ENCODE assay signal across 25 cellular contexts in genomic region chr13:112254061-112254818, GRCh38.
A peak's percentile ranks its signal among the peaks of the same experiment; 100 is the strongest.
DNase-seq lines count a peak whose midpoint lies in the region; ATAC-seq, FAIRE-seq and TF ChIP-seq lines count a peak whose summit lies in the region.
"Had no signal": no experiment of that assay in that cellular context is flagged by ENCODE, and none has a peak within 500 bp of the region (broad histone marks: within the 10 kb centered on the region; RNA-seq: fewer than 3 reads in every experiment).

No MANE protein-coding gene starts in this region.

- no peak overlapping the region for H4K91ac ChIP-seq in H1 (replicated peaks; ENCODE audit: insufficient read length, low read length)

- H3K27ac ChIP-seq in H1 (ENCODE audit: low read depth, low read length) (no peak overlapping the region), vagina (no peak overlapping the region)
- H3K27ac ChIP-seq: BLaER1, RWPE1 had no signal

- no peak overlapping the region for H4K8ac ChIP-seq in H1 (ENCODE audit: extremely low read depth, insufficient read depth, low read length)

- no peak for TF ChIP-seq RAD21 in H1 (IDR thresholded peaks at IDR 0.05 in 1 of 2, conservative IDR thresholded peaks at IDR 0.05 in 1 of 2; ENCODE audit: low read depth in 2 of 2, low read length in 2 of 2)

- H3K27me3 ChIP-seq in H1 (replicated peaks in 1 of 4; ENCODE audit: control insufficient read depth in 3 of 4, extremely low read depth in 1 of 4, insufficient read depth in 3 of 4, low read length in 3 of 4) = no peaks in the 10 kb centered on the region
- H3K27me3 ChIP-seq in vagina = no peaks in the 10 kb centered on the region
- H3K27me3 ChIP-seq: BLaER1 had no signal

- H3K23ac ChIP-seq in H1 (ENCODE audit: insufficient read length) = no peak overlapping the region

- H3K18ac ChIP-seq in H1 (ENCODE audit: extremely low read depth, low read length) = no peak overlapping the region

- CTCF ChIA-PET in H1 (lab: Charles Lee; ENCODE audit: partially characterized antibody) = interaction anchor here (1.1 to 1.6 kb wide), 3 partner anchors 73 to 425 kb away, joined by 3 to 5 read pairs (median 3); no protein-coding TSS in a partner anchor

- no peak overlapping the region for H2AK5ac ChIP-seq in H1 (ENCODE audit: low read depth, low read length)

- H3K4ac ChIP-seq in H1 (replicated peaks; ENCODE audit: insufficient read length, low read depth, low read length) = no peak overlapping the region

- no peaks in the 10 kb centered on the region for H3K4me1 ChIP-seq in H1 (replicated peaks in 1 of 4; ENCODE audit: control insufficient read depth in 3 of 4, insufficient read depth in 4 of 4, low read length in 3 of 4)
- no peaks in the 10 kb centered on the region for H3K4me1 ChIP-seq in vagina
- H3K4me1 ChIP-seq: BLaER1 had no signal

- no peaks in the 10 kb centered on the region for H3K9me3 ChIP-seq in H1 (ENCODE audit: insufficient read depth in 2 of 2, low read depth in 1 of 2, low read length in 1 of 2)
- H3K9me3 ChIP-seq in vagina = no peaks in the 10 kb centered on the region
- H3K9me3 ChIP-seq: BLaER1 had no signal

- H3K9me3 Mint-ChIP-seq in activated naive CD8-positive, alpha-beta T cell treated with anti-CD3 and anti-CD28 coated beads for 36 hours = no peaks in the 10 kb centered on the region
- H3K9me3 Mint-ChIP-seq in activated naive CD8-positive, alpha-beta T cell treated with anti-CD3 and anti-CD28 coated beads, Interleukin-2, amount 50 U/mL, for 24 hours = no peaks in the 10 kb centered on the region

- H3K36me3 ChIP-seq in H1 (ENCODE audit: control insufficient read depth in 2 of 4, insufficient read depth in 4 of 4, low read length in 3 of 4) (no peaks in the 10 kb centered on the region), vagina (no peaks in the 10 kb centered on the region)
- H3K36me3 ChIP-seq: BLaER1 had no signal

- H3K4me3 ChIP-seq in H1 (ENCODE audit: extremely low read depth in 1 of 4, insufficient read depth in 2 of 4, low read depth in 3 of 4, low read length in 4 of 4) = no peak overlapping the region
- H3K4me3 ChIP-seq in vagina = no peak overlapping the region
- H3K4me3 ChIP-seq: BLaER1 had no signal

- no peaks in the 10 kb centered on the region for H3K4me1 Mint-ChIP-seq in activated naive CD8-positive, alpha-beta T cell treated with anti-CD3 and anti-CD28 coated beads for 36 hours
- no peaks in the 10 kb centered on the region for H3K4me1 Mint-ChIP-seq in activated naive CD8-positive, alpha-beta T cell treated with anti-CD3 and anti-CD28 coated beads, Interleukin-2, amount 50 U/mL, for 24 hours
- H3K4me1 Mint-ChIP-seq: CD4-positive, CD25-positive, alpha-beta regulatory T cell had no signal

- no peaks in the 10 kb centered on the region for H3K79me1 ChIP-seq in H1 (ENCODE audit: low read depth, low read length)

- H3K27ac Mint-ChIP-seq in activated naive CD8-positive, alpha-beta T cell treated with anti-CD3 and anti-CD28 coated beads for 36 hours = no peak overlapping the region
- no peak overlapping the region for H3K27ac Mint-ChIP-seq in activated naive CD8-positive, alpha-beta T cell treated with anti-CD3 and anti-CD28 coated beads, Interleukin-2, amount 50 U/mL, for 24 hours
- H3K27ac Mint-ChIP-seq: CD4-positive, CD25-positive, alpha-beta regulatory T cell had no signal

- H3K14ac ChIP-seq in H1 (ENCODE audit: insufficient read length) = no peak overlapping the region

- FAIRE-seq in H1 (lab: Jason Lieb, UNC) = no peak
- FAIRE-seq in frontal cortex (lab: Jason Lieb, UNC) = no peak
- FAIRE-seq: GM12892, H54, HepG2 had no signal

- POLR2A ChIA-PET in H1 (lab: Charles Lee; ENCODE audit: partially characterized antibody) = no interaction called here

- TF ChIP-seq POLR2A in H1 (IDR thresholded peaks at IDR 0.05; ENCODE audit: control extremely low read depth in 1 of 2, low read depth in 2 of 2, low read length in 2 of 2) (no peak), vagina (IDR thresholded peaks at IDR 0.05) (no peak)

- no peak overlapping the region for H2BK20ac ChIP-seq in H1 (ENCODE audit: low read length)

- TF ChIP-seq EP300 in H1 (IDR thresholded peaks at IDR 0.05; ENCODE audit: borderline replicate concordance in 1 of 2, low read depth in 2 of 2, low read length in 2 of 2) = no peak

- no peaks in the 10 kb centered on the region for H3K79me2 ChIP-seq in H1 (ENCODE audit: control insufficient read depth in 1 of 2, insufficient read depth in 2 of 2, low read length in 2 of 2)

- no peak overlapping the region for H2BK120ac ChIP-seq in H1 (replicated peaks; ENCODE audit: low read depth, low read length)

- no peak overlapping the region for H2AFZ ChIP-seq in H1 (ENCODE audit: low read length)

- H3K36me3 Mint-ChIP-seq in activated naive CD8-positive, alpha-beta T cell treated with anti-CD3 and anti-CD28 coated beads for 36 hours = no peaks in the 10 kb centered on the region
- H3K36me3 Mint-ChIP-seq in activated naive CD8-positive, alpha-beta T cell treated with anti-CD3 and anti-CD28 coated beads, Interleukin-2, amount 50 U/mL, for 24 hours (ENCODE audit: low read depth) = no peaks in the 10 kb centered on the region
- H3K36me3 Mint-ChIP-seq: CD4-positive, CD25-positive, alpha-beta regulatory T cell had no signal

- no peaks in the 10 kb centered on the region; the same call in 1 of the 2 replicates for H3K23me2 ChIP-seq in H1 (ENCODE audit: low read depth, low read length)

- H3K9ac ChIP-seq in H1 (replicated peaks in 1 of 4; ENCODE audit: extremely low read depth in 1 of 4, low read depth in 3 of 4, low read length in 3 of 4) = no peak overlapping the region; a peak in 1 of 7 replicates
- H3K9ac ChIP-seq: BLaER1 had no signal

- WGBS in H1 (ENCODE audit: extremely low coverage in 1 of 2, insufficient coverage in 1 of 2, insufficient read length in 1 of 2, insufficient replicate concordance in 2 of 2, low coverage in 1 of 2, low lambda C conversion rate in 2 of 2, missing lambda C conversion rate in 1 of 2), 2 experiments = 87% methylated on average over 25 of the region's 25 CpGs; no CpG with 5 or more reads in 1 of the 2 experiments

- H2BK5ac ChIP-seq in H1 (ENCODE audit: low read depth, low read length) = no peak overlapping the region

- no peak for DNase-seq in activated naive CD8-positive, alpha-beta T cell treated with anti-CD3 and anti-CD28 coated beads for 36 hours
- DNase-seq in activated naive CD8-positive, alpha-beta T cell treated with anti-CD3 and anti-CD28 coated beads, Interleukin-2, amount 50 U/mL, for 24 hours = no peak
- peak in 1 of 2 experiments; percentile 45 for DNase-seq in H1 (ENCODE audit: low read depth in 1 of 2, low spot score in 2 of 2)
- peak; percentile 82 for DNase-seq in mesenteric fat pad (ENCODE audit: low spot score)
- peak; percentile 32 to 94 for DNase-seq in vagina (ENCODE audit: extremely low spot score in 2 of 2)
- no peak for DNase-seq in frontal cortex (ENCODE audit: low spot score in 2 of 2)
- DNase-seq: CD4-positive, CD25-positive, alpha-beta regulatory T cell; DMS153; DND-41; Karpas-422; NCI-H1092; NCI-H1417 treated with DMSO at 0.1 percent for 48 hours; NCI-H187; NCI-H2081 treated with DMSO at 0.1 percent for 48 hours; NCI-H2171; NCI-H226; NCI-H510A; NCI-H69; SHP77 treated with DMSO at 0.1 percent for 48 hours had no signal

- no peaks in the 10 kb centered on the region for H4K20me1 ChIP-seq in H1 (replicated peaks in 1 of 2; ENCODE audit: control insufficient read depth in 1 of 2, insufficient read depth in 2 of 2, low read length in 2 of 2)
- H4K20me1 ChIP-seq: BLaER1 had no signal

- no peaks in the 10 kb centered on the region for H3K27me3 Mint-ChIP-seq in activated naive CD8-positive, alpha-beta T cell treated with anti-CD3 and anti-CD28 coated beads for 36 hours
- H3K27me3 Mint-ChIP-seq in activated naive CD8-positive, alpha-beta T cell treated with anti-CD3 and anti-CD28 coated beads, Interleukin-2, amount 50 U/mL, for 24 hours = no peaks in the 10 kb centered on the region
- H3K27me3 Mint-ChIP-seq: CD4-positive, CD25-positive, alpha-beta regulatory T cell had no signal

- peak overlapping the region; percentile 54 for H3K4me3 Mint-ChIP-seq in activated naive CD8-positive, alpha-beta T cell treated with anti-CD3 and anti-CD28 coated beads for 36 hours
- H3K4me3 Mint-ChIP-seq in activated naive CD8-positive, alpha-beta T cell treated with anti-CD3 and anti-CD28 coated beads, Interleukin-2, amount 50 U/mL, for 24 hours = no peak overlapping the region
- H3K4me3 Mint-ChIP-seq: CD4-positive, CD25-positive, alpha-beta regulatory T cell had no signal

- H2BK12ac ChIP-seq in H1 (ENCODE audit: low read depth, low read length) = no peak overlapping the region

- intact Hi-C loops in vagina (cut with DNase I) = no loop called here

- ATAC-seq in activated naive CD8-positive, alpha-beta T cell treated with anti-CD3 and anti-CD28 coated beads, Interleukin-2, amount 50 U/mL, for 24 hours = no peak
- ATAC-seq in HG03025 (IDR thresholded peaks at IDR 0.05; ENCODE audit: low FRiP score, unreplicated experiment) = no peak
- ATAC-seq: HepG2 had no signal

- no peak overlapping the region for H2BK15ac ChIP-seq in H1 (ENCODE audit: low read length)

- TF ChIP-seq CTCF in H1 (IDR thresholded peaks at IDR 0.05; ENCODE audit: control extremely low read depth in 1 of 3, insufficient read depth in 1 of 3, low read depth in 1 of 3, low read length in 3 of 3) (no peak), vagina (IDR thresholded peaks at IDR 0.05) (no peak)

- H3K56ac ChIP-seq in H1 (replicated peaks; ENCODE audit: insufficient read length, low read depth, low read length) = peak overlapping the region; percentile 12

- no peak overlapping the region for H3K4me2 ChIP-seq in H1 (ENCODE audit: insufficient read depth in 1 of 2, low read depth in 2 of 2, low read length in 2 of 2)
- H3K4me2 ChIP-seq: BLaER1 had no signal

- no peak overlapping the region for H4K5ac ChIP-seq in H1 (ENCODE audit: insufficient read length, low read depth, low read length)

TF ChIP-seq in H1, 55 proteins besides CTCF, POLR2A, EP300 and RAD21:
- no peak for TF ChIP-seq KDM4A (IDR thresholded peaks at IDR 0.05; ENCODE audit: low read depth, low read length, severe bottlenecking)
- TF ChIP-seq POU5F1 (IDR thresholded peaks at IDR 0.05; ENCODE audit: low read depth, low read length) = no peak
- no peak for TF ChIP-seq NRF1 (IDR thresholded peaks at IDR 0.05; ENCODE audit: low read depth, low read length)
- TF ChIP-seq USF2 (IDR thresholded peaks at IDR 0.05; ENCODE audit: low read length) = no peak
- TF ChIP-seq POLR2AphosphoS5 (IDR thresholded peaks at IDR 0.05; ENCODE audit: low read depth, low read length) = no peak
- TF ChIP-seq CTBP2 (IDR thresholded peaks at IDR 0.05; ENCODE audit: borderline replicate concordance, insufficient read depth, insufficient read length, low read length) = no peak

Comparison
In these comparisons a context has a peak if more than half of its experiments do, and no peak if none do; other contexts are left out.
1. DNase-seq: peak in mesenteric fat pad (single experiment) and vagina (2 of 2); none in activated naive CD8-positive, alpha-beta T cell treated with anti-CD3 and anti-CD28 coated beads for 36 hours (single experiment), activated naive CD8-positive, alpha-beta T cell treated with anti-CD3 and anti-CD28 coated beads, Interleukin-2, amount 50 U/mL, for 24 hours (single experiment) and frontal cortex (0 of 2).